ENCODE assay signal across 11 cellular contexts in genomic region chr1:73839922-73840321, GRCh38.
DNase-seq lines count a peak whose midpoint lies in the region; ATAC-seq and TF ChIP-seq lines count a peak whose summit lies in the region.
"Had no signal": no experiment of that assay in that cellular context is flagged by ENCODE, and none has a peak within 500 bp of the region (broad histone marks: within the 10 kb centered on the region; RNA-seq: fewer than 3 reads in every experiment).

No MANE protein-coding gene starts in this region.

- no peaks in the 10 kb centered on the region for H3K36me3 ChIP-seq in IMR-90 (ENCODE audit: control insufficient read depth, insufficient read depth, low read length)
- H3K36me3 ChIP-seq: adrenal gland; BLaER1 treated with 17β-estradiol and CSF1 and Interleukin-3, amounts not matched to agents 10 nM and 100 nM had no signal

- H3K4me3 Mint-ChIP-seq in nephron progenitor cell = no peak overlapping the region
- H3K4me3 Mint-ChIP-seq in activated T-helper 2 cell treated with anti-CD3 and anti-CD28 coated beads, Interferon-gamma antibody, Interleukin-2, Interleukin-4, amounts not matched to agents 10 μg/mL and 5 μg/mL and 100 μg/mL, durations not matched to agents 14 hours and 24 hours and 36 hours (ENCODE audit: low read depth) = no peak overlapping the region

- no peak overlapping the region for H4K8ac ChIP-seq in IMR-90 (ENCODE audit: low read depth in 2 of 2, low read length in 2 of 2)

- in situ Hi-C loops in IMR-90 (cut with MboI; ENCODE audit: low sequenced_read_pairs) (no loop called here), astrocyte of the spinal cord (cut with HindIII; ENCODE audit: low sequenced_read_pairs) (no loop called here)

- no peak for TF ChIP-seq POLR2A in IMR-90 (IDR thresholded peaks at IDR 0.05; ENCODE audit: low read depth, low read length)

- TF ChIP-seq RAD21 in IMR-90 (IDR thresholded peaks at IDR 0.05; ENCODE audit: low read length) = peak; percentile 49

- peak; percentile 39 for TF ChIP-seq CTCF in IMR-90 (conservative IDR thresholded peaks at IDR 0.05; ENCODE audit: low read depth, low read length)
- TF ChIP-seq CTCF in astrocyte of the spinal cord (IDR thresholded peaks at IDR 0.05; ENCODE audit: low read depth, low read length) = peak; percentile 21
- TF ChIP-seq CTCF in nephron progenitor cell (IDR thresholded peaks at IDR 0.05) = peak; percentile 34

- no peak overlapping the region for H2AK5ac ChIP-seq in IMR-90 (ENCODE audit: low read depth, low read length)

- intact Hi-C loops in IMR-90 (cut with micrococcal nuclease) = loop anchor here (1.0 to 2.0 kb wide), 3 partner anchors 629 to 849 kb away; no protein-coding TSS in a partner anchor
- intact Hi-C loops in activated T-helper 2 cell treated with anti-CD3 and anti-CD28 coated beads, Interferon-gamma antibody, Interleukin-2, Interleukin-4, amounts not matched to agents 10 μg/mL and 5 μg/mL and 100 μg/mL, durations not matched to agents 14 hours and 24 hours and 36 hours (cut with micrococcal nuclease) = loop anchor here (10.0 kb wide), 1 partner anchor 155 kb away; no protein-coding TSS in a partner anchor

- H3K27ac Mint-ChIP-seq in nephron progenitor cell = no peak overlapping the region
- no peak overlapping the region for H3K27ac Mint-ChIP-seq in activated T-helper 2 cell treated with anti-CD3 and anti-CD28 coated beads, Interferon-gamma antibody, Interleukin-2, Interleukin-4, amounts not matched to agents 10 μg/mL and 5 μg/mL and 100 μg/mL, durations not matched to agents 14 hours and 24 hours and 36 hours

- no TSS peak for BruUV-seq in IMR-90 (replicated peaks; lab: Mats Ljungman, UMichigan)

- H3K56ac ChIP-seq in IMR-90 (ENCODE audit: extremely low read depth, insufficient read depth, low read length) = no peak overlapping the region

- H4K91ac ChIP-seq in IMR-90 (ENCODE audit: insufficient read depth, low read depth, low read length) = no peak overlapping the region

- no peak overlapping the region for H2BK5ac ChIP-seq in IMR-90 (ENCODE audit: low read depth, low read length, poor library complexity, severe bottlenecking)

- no peaks in the 10 kb centered on the region for H3K4me1 ChIP-seq in IMR-90 (ENCODE audit: control insufficient read depth, insufficient read depth, low read length)
- H3K4me1 ChIP-seq: adrenal gland; BLaER1 treated with 17β-estradiol and CSF1 and Interleukin-3, amounts not matched to agents 10 nM and 100 nM had no signal

- no peak overlapping the region for H2BK15ac ChIP-seq in IMR-90 (ENCODE audit: low read depth, low read length)

- H2BK120ac ChIP-seq in IMR-90 (ENCODE audit: low read depth, low read length) = no peak overlapping the region

- H4K20me1 ChIP-seq in IMR-90 (ENCODE audit: insufficient read depth, low read length) = no peaks in the 10 kb centered on the region
- H4K20me1 ChIP-seq: BLaER1 treated with 17β-estradiol and CSF1 and Interleukin-3, amounts not matched to agents 10 nM and 100 nM had no signal

- peaks cover 4% of the 10 kb centered on the region; the same call in 1 of the 2 replicates for H3K9me3 ChIP-seq in IMR-90 (ENCODE audit: control insufficient read depth, insufficient read depth, low read length)
- H3K9me3 ChIP-seq: adrenal gland; BLaER1 treated with 17β-estradiol and CSF1 and Interleukin-3, amounts not matched to agents 10 nM and 100 nM had no signal

- H3K79me1 ChIP-seq in IMR-90 (ENCODE audit: low read depth in 1 of 2, low read length in 2 of 2) = no peaks in the 10 kb centered on the region

- H3K4me3 ChIP-seq in IMR-90 (ENCODE audit: insufficient read depth, low read depth, low read length) (no peak overlapping the region), astrocyte of the spinal cord (ENCODE audit: low read depth, low read length) (no peak overlapping the region)
- H3K4me3 ChIP-seq: adrenal gland; BLaER1 treated with 17β-estradiol and CSF1 and Interleukin-3, amounts not matched to agents 10 nM and 100 nM had no signal

- no peak overlapping the region for H3K14ac ChIP-seq in IMR-90 (replicated peaks; ENCODE audit: low read depth, low read length)

- H3K18ac ChIP-seq in IMR-90 (ENCODE audit: low read depth, low read length) = no peak overlapping the region

- dilution Hi-C loops in IMR-90 (cut with HindIII; ENCODE audit: low sequenced_read_pairs, unreplicated experiment) = no loop called here

- no peak overlapping the region for H3K27ac ChIP-seq in IMR-90 (ENCODE audit: insufficient read depth, low read length)
- H3K27ac ChIP-seq: adrenal gland; BLaER1 treated with 17β-estradiol and CSF1 and Interleukin-3, amounts not matched to agents 10 nM and 100 nM had no signal

- H3K4me2 ChIP-seq in IMR-90 (ENCODE audit: low read depth, low read length) = no peak overlapping the region
- H3K4me2 ChIP-seq: BLaER1 treated with 17β-estradiol and CSF1 and Interleukin-3, amounts not matched to agents 10 nM and 100 nM had no signal

- H2AK9ac ChIP-seq in IMR-90 (replicated peaks; ENCODE audit: low read depth, low read length, poor library complexity) = no peak overlapping the region

- H3K27me3 Mint-ChIP-seq in nephron progenitor cell (ENCODE audit: low read depth, poor library complexity) = no peaks in the 10 kb centered on the region
- H3K27me3 Mint-ChIP-seq in activated T-helper 2 cell treated with anti-CD3 and anti-CD28 coated beads, Interferon-gamma antibody, Interleukin-2, Interleukin-4, amounts not matched to agents 10 μg/mL and 5 μg/mL and 100 μg/mL, durations not matched to agents 14 hours and 24 hours and 36 hours (ENCODE audit: low read depth) = no peaks in the 10 kb centered on the region

- H3K4me1 Mint-ChIP-seq in nephron progenitor cell = no peaks in the 10 kb centered on the region
- H3K4me1 Mint-ChIP-seq in activated T-helper 2 cell treated with anti-CD3 and anti-CD28 coated beads, Interferon-gamma antibody, Interleukin-2, Interleukin-4, amounts not matched to agents 10 μg/mL and 5 μg/mL and 100 μg/mL, durations not matched to agents 14 hours and 24 hours and 36 hours (ENCODE audit: low read depth) = no peaks in the 10 kb centered on the region

- H3K4ac ChIP-seq in IMR-90 (ENCODE audit: low read depth, low read length) = no peak overlapping the region

- no peak overlapping the region for H4K5ac ChIP-seq in IMR-90 (ENCODE audit: low read depth, low read length)

- CTCF ChIA-PET in IMR-90 (lab: Yijun Ruan, JAX) = no interaction called here

- POLR2A ChIA-PET in IMR-90 (lab: Charles Lee; ENCODE audit: unreplicated experiment) = no interaction called here

- no CpG with 5 or more reads among the region's 4 CpGs for WGBS in IMR-90 (ENCODE audit: extremely low coverage in 2 of 2, insufficient read length in 1 of 2), 2 experiments

- no peak overlapping the region for H3K9ac ChIP-seq in IMR-90 (ENCODE audit: low read depth, low read length)
- H3K9ac ChIP-seq: BLaER1 treated with 17β-estradiol and CSF1 and Interleukin-3, amounts not matched to agents 10 nM and 100 nM had no signal

- no peaks in the 10 kb centered on the region for H3K27me3 ChIP-seq in IMR-90 (ENCODE audit: control insufficient read depth, insufficient read depth, low read length)
- H3K27me3 ChIP-seq: adrenal gland; BLaER1 treated with 17β-estradiol and CSF1 and Interleukin-3, amounts not matched to agents 10 nM and 100 nM had no signal

- H2AFZ ChIP-seq in IMR-90 (replicated peaks; ENCODE audit: low read length, poor library complexity) = no peak overlapping the region

- no peaks in the 10 kb centered on the region for H3K36me3 Mint-ChIP-seq in nephron progenitor cell (ENCODE audit: low read depth)
- H3K36me3 Mint-ChIP-seq in activated T-helper 2 cell treated with anti-CD3 and anti-CD28 coated beads, Interferon-gamma antibody, Interleukin-2, Interleukin-4, amounts not matched to agents 10 μg/mL and 5 μg/mL and 100 μg/mL, durations not matched to agents 14 hours and 24 hours and 36 hours (ENCODE audit: low read depth) = no peaks in the 10 kb centered on the region

- DNase-seq in NOMO-1 treated with DMSO at 0.1 percent for 48 hours (lab: John Stamatoyannopoulos, UW; ENCODE audit: unreplicated experiment) (peak; percentile 2), NOMO-1 treated with dmso at 0.1 percent for 144 hours (lab: John Stamatoyannopoulos, UW; ENCODE audit: unreplicated experiment) (no peak), IMR-90 (no peak), astrocyte of the spinal cord (ENCODE audit: low read depth, low spot score) (peak; percentile 4), nephron progenitor cell (peak; percentile 14), T-helper 2 cell (no peak), GOT3 (lab: John Stamatoyannopoulos, UW) (no peak)
- no peak for DNase-seq in activated T-helper 2 cell treated with anti-CD3 and anti-CD28 coated beads, Interferon-gamma antibody, Interleukin-2, Interleukin-4, amounts not matched to agents 10 μg/mL and 5 μg/mL and 100 μg/mL, durations not matched to agents 14 hours and 24 hours and 36 hours (ENCODE audit: low spot score)

- no peak overlapping the region for H3K23ac ChIP-seq in IMR-90 (ENCODE audit: low read depth, low read length)

- no peaks in the 10 kb centered on the region for H3K9me3 Mint-ChIP-seq in nephron progenitor cell
- H3K9me3 Mint-ChIP-seq in activated T-helper 2 cell treated with anti-CD3 and anti-CD28 coated beads, Interferon-gamma antibody, Interleukin-2, Interleukin-4, amounts not matched to agents 10 μg/mL and 5 μg/mL and 100 μg/mL, durations not matched to agents 14 hours and 24 hours and 36 hours = no peaks in the 10 kb centered on the region

- H2BK20ac ChIP-seq in IMR-90 (ENCODE audit: low read depth, low read length) = no peak overlapping the region

- ATAC-seq in IMR-90 (ENCODE audit: low read depth) = no peak
- ATAC-seq: sciatic nerve had no signal

- no peaks in the 10 kb centered on the region for H3K9me1 ChIP-seq in IMR-90 (ENCODE audit: insufficient read depth, low read length)

TF ChIP-seq in IMR-90, 13 proteins besides CTCF, POLR2A, EP300 and RAD21:
- peak; percentile 49 for TF ChIP-seq SMC3 (IDR thresholded peaks at IDR 0.05; ENCODE audit: low read depth, low read length)
- TF ChIP-seq MAZ (IDR thresholded peaks at IDR 0.05; ENCODE audit: borderline replicate concordance, low read depth, low read length) = no peak

Comparison
In these comparisons a context has a peak if more than half of its experiments do, and no peak if none do; other contexts are left out.
1. DNase-seq: peak in NOMO-1 treated with DMSO at 0.1 percent for 48 hours (single experiment), astrocyte of the spinal cord (single experiment) and nephron progenitor cell (single experiment); none in NOMO-1 treated with dmso at 0.1 percent for 144 hours (single experiment), IMR-90 (single experiment), activated T-helper 2 cell treated with anti-CD3 and anti-CD28 coated beads, Interferon-gamma antibody, Interleukin-2, Interleukin-4, amounts not matched to agents 10 μg/mL and 5 μg/mL and 100 μg/mL, durations not matched to agents 14 hours and 24 hours and 36 hours (single experiment), T-helper 2 cell (0 of 5) and GOT3 (single experiment).
2. Peak in every context shown above with its lines, with median percentiles within 50 percentile points of each other: CTCF ChIP-seq.